In the genomic region with DNA sequence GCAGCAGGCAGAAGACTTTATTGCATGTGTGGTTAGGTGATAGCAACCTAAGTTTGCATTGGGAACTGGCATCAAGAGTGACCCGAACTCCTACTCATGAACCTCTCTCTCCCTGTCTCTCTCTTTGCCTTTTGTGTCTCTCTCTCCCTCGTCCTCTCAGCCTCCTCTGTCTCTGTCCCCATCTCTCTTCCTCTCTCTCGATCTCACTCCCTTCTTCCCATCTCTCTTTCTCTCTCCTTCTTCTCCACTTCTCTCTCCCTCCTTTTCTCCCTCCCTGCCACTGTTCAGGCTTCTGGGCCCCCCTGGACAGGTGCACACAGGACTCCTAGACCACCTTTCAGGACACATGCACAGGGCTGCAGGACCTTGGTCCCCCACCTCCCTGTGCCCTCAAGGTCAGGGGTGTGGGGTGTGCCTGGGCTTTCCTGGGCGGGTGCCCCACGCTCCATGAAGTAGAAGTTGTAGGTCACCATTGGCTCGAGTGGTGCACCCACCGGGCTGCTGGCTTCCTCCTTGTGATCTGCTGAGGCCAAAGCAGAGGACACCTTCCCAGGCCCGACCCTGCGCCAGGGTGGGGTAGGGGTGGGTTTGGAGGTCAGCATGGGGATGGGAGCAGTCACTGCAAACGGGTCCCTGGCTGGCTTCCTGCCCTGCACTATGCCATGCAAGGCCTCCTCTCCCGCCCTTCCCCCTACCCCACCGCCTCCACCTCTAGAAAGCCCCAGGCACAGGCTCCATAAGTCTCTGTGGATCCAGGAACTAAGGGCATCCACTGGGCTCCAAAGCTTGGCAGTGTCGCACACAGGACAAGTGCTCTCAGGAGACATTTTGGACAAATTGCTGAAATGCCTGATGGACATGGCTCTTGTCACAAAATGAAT, we compare ENCODE assay signal across 1 cellular context.
A peak's percentile ranks its signal among the peaks of the same experiment; 100 is the strongest.
TF ChIP-seq lines count a peak whose summit lies in the region.

No MANE protein-coding gene starts in this region.

TF ChIP-seq in K562, 482 proteins besides CTCF, POLR2A, EP300 and RAD21 (continues in another document):
- no peak for TF ChIP-seq CREBBP (IDR thresholded peaks at IDR 0.05; ENCODE audit: low read depth, low read length)
- peak; percentile 55; the same call in 1 of the 2 replicates for TF ChIP-seq ELF4 (CRISPR knock-in tag; IDR thresholded peaks at IDR 0.05)
- TF ChIP-seq, protein P1, sequence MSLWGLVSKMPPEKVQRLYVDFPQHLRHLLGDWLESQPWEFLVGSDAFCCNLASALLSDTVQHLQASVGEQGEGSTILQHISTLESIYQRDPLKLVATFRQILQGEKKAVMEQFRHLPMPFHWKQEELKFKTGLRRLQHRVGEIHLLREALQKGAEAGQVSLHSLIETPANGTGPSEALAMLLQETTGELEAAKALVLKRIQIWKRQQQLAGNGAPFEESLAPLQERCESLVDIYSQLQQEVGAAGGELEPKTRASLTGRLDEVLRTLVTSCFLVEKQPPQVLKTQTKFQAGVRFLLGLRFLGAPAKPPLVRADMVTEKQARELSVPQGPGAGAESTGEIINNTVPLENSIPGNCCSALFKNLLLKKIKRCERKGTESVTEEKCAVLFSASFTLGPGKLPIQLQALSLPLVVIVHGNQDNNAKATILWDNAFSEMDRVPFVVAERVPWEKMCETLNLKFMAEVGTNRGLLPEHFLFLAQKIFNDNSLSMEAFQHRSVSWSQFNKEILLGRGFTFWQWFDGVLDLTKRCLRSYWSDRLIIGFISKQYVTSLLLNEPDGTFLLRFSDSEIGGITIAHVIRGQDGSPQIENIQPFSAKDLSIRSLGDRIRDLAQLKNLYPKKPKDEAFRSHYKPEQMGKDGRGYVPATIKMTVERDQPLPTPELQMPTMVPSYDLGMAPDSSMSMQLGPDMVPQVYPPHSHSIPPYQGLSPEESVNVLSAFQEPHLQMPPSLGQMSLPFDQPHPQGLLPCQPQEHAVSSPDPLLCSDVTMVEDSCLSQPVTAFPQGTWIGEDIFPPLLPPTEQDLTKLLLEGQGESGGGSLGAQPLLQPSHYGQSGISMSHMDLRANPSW (CRISPR knock-in tag; IDR thresholded peaks at IDR 0.05), result no peak
- no peak for TF ChIP-seq CBX3 (IDR thresholded peaks at IDR 0.05; ENCODE audit: borderline replicate concordance in 1 of 2, low read length in 2 of 2)
- TF ChIP-seq JUND (IDR thresholded peaks at IDR 0.05; ENCODE audit: borderline replicate concordance, low read depth, low read length), result no peak
- no peak for TF ChIP-seq JUND (tag; IDR thresholded peaks at IDR 0.05; ENCODE audit: borderline replicate concordance, low read depth, low read length)
- TF ChIP-seq MCM3 (IDR thresholded peaks at IDR 0.05), result 0 out of 2 replicates have a peak, but pooled peaks have one; percentile 75
- no peak for TF ChIP-seq CREB1 (IDR thresholded peaks at IDR 0.05)
- TF ChIP-seq CREB1 (CRISPR knock-in tag; IDR thresholded peaks at IDR 0.05), result no peak
- TF ChIP-seq SIN3B (IDR thresholded peaks at IDR 0.05; ENCODE audit: low read depth), result no peak
- TF ChIP-seq, protein P2, sequence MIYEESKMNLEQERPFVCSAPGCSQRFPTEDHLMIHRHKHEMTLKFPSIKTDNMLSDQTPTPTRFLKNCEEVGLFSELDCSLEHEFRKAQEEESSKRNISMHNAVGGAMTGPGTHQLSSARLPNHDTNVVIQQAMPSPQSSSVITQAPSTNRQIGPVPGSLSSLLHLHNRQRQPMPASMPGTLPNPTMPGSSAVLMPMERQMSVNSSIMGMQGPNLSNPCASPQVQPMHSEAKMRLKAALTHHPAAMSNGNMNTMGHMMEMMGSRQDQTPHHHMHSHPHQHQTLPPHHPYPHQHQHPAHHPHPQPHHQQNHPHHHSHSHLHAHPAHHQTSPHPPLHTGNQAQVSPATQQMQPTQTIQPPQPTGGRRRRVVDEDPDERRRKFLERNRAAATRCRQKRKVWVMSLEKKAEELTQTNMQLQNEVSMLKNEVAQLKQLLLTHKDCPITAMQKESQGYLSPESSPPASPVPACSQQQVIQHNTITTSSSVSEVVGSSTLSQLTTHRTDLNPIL (CRISPR knock-in tag; IDR thresholded peaks at IDR 0.05), result no peak
- no peak for TF ChIP-seq SAP30 (IDR thresholded peaks at IDR 0.05; ENCODE audit: borderline replicate concordance, insufficient read depth, low read depth, low read length, poor library complexity, severe bottlenecking)
- no peak for TF ChIP-seq ZNF76 (CRISPR knock-in tag; IDR thresholded peaks at IDR 0.05; ENCODE audit: borderline replicate concordance)
- no peak for TF ChIP-seq RAD51 (IDR thresholded peaks at IDR 0.05; ENCODE audit: borderline replicate concordance, low read depth)
- no peak for TF ChIP-seq KDM5B (IDR thresholded peaks at IDR 0.05; ENCODE audit: insufficient replicate concordance, low read depth, low read length)
- TF ChIP-seq, protein P3, sequence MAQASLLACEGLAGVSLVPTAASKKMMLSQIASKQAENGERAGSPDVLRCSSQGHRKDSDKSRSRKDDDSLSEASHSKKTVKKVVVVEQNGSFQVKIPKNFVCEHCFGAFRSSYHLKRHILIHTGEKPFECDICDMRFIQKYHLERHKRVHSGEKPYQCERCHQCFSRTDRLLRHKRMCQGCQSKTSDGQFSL (CRISPR knock-in tag; IDR thresholded peaks at IDR 0.05), result no peak
- TF ChIP-seq, protein P3 (tag; IDR thresholded peaks at IDR 0.05), result no peak
- peak in 1 of 2 experiments; percentile 42; a peak in 1 of 4 replicates for TF ChIP-seq MCM7 (IDR thresholded peaks at IDR 0.05)
- TF ChIP-seq OTX1 (CRISPR knock-in tag; IDR thresholded peaks at IDR 0.05), result 0 out of 2 replicates have a peak, but pooled peaks have one; percentile 23
- no peak for TF ChIP-seq HNRNPH1 (optimal IDR thresholded peaks at IDR 0.05; ENCODE audit: low read depth, low read length)
- TF ChIP-seq, protein P4, sequence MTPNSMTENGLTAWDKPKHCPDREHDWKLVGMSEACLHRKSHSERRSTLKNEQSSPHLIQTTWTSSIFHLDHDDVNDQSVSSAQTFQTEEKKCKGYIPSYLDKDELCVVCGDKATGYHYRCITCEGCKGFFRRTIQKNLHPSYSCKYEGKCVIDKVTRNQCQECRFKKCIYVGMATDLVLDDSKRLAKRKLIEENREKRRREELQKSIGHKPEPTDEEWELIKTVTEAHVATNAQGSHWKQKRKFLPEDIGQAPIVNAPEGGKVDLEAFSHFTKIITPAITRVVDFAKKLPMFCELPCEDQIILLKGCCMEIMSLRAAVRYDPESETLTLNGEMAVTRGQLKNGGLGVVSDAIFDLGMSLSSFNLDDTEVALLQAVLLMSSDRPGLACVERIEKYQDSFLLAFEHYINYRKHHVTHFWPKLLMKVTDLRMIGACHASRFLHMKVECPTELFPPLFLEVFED (CRISPR knock-in tag; conservative IDR thresholded peaks at IDR 0.05), result 0 out of 2 replicates have a peak, but pooled peaks have one; percentile 11
- TF ChIP-seq PTBP1 (IDR thresholded peaks at IDR 0.05; ENCODE audit: low read depth, low read length), result no peak
- no peak for TF ChIP-seq FOXO4 (CRISPR knock-in tag; IDR thresholded peaks at IDR 0.05)
- TF ChIP-seq ZBTB26 (CRISPR knock-in tag; IDR thresholded peaks at IDR 0.05), result peak; percentile 75; the same call in 1 of the 2 replicates
- TF ChIP-seq, protein P5, sequence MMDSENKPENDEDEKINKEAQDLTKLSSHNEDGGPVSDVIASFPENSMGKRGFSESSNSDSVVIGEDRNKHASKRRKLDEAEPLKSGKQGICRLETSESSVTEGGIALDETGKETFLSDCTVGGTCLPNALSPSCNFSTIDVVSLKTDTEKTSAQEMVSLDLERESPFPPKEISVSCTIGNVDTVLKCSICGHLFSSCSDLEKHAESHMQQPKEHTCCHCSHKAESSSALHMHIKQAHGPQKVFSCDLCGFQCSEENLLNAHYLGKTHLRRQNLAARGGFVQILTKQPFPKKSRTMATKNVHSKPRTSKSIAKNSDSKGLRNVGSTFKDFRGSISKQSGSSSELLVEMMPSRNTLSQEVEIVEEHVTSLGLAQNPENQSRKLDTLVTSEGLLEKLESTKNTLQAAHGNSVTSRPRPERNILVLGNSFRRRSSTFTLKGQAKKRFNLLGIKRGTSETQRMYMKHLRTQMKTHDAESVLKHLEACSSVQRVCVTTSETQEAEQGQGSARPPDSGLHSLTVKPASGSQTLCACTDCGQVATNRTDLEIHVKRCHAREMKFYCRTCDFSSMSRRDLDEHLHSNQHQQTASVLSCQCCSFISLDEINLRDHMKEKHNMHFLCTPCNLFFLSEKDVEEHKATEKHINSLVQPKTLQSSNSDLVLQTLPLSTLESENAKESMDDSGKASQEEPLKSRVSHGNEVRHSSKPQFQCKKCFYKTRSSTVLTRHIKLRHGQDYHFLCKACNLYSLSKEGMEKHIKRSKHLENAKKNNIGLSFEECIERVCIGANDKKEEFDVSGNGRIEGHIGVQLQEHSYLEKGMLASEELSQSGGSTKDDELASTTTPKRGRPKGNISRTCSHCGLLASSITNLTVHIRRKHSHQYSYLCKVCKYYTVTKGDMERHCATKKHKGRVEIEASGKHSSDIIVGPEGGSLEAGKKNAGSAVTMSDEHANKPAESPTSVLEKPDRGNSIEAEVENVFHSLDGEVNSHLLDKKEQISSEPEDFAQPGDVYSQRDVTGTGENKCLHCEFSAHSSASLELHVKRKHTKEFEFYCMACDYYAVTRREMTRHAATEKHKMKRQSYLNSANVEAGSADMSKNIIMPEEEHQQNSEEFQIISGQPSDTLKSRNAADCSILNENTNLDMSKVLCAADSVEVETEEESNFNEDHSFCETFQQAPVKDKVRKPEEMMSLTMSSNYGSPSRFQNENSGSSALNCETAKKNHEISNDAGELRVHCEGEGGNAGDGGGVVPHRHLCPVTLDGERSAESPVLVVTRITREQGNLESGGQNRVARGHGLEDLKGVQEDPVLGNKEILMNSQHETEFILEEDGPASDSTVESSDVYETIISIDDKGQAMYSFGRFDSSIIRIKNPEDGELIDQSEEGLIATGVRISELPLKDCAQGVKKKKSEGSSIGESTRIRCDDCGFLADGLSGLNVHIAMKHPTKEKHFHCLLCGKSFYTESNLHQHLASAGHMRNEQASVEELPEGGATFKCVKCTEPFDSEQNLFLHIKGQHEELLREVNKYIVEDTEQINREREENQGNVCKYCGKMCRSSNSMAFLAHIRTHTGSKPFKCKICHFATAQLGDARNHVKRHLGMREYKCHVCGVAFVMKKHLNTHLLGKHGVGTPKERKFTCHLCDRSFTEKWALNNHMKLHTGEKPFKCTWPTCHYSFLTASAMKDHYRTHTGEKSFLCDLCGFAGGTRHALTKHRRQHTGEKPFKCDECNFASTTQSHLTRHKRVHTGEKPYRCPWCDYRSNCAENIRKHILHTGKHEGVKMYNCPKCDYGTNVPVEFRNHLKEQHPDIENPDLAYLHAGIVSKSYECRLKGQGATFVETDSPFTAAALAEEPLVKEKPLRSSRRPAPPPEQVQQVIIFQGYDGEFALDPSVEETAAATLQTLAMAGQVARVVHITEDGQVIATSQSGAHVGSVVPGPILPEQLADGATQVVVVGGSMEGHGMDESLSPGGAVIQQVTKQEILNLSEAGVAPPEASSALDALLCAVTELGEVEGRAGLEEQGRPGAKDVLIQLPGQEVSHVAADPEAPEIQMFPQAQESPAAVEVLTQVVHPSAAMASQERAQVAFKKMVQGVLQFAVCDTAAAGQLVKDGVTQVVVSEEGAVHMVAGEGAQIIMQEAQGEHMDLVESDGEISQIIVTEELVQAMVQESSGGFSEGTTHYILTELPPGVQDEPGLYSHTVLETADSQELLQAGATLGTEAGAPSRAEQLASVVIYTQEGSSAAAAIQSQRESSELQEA (IDR thresholded peaks at IDR 0.05; ENCODE audit: low read depth), result no peak
- TF ChIP-seq, protein P6, sequence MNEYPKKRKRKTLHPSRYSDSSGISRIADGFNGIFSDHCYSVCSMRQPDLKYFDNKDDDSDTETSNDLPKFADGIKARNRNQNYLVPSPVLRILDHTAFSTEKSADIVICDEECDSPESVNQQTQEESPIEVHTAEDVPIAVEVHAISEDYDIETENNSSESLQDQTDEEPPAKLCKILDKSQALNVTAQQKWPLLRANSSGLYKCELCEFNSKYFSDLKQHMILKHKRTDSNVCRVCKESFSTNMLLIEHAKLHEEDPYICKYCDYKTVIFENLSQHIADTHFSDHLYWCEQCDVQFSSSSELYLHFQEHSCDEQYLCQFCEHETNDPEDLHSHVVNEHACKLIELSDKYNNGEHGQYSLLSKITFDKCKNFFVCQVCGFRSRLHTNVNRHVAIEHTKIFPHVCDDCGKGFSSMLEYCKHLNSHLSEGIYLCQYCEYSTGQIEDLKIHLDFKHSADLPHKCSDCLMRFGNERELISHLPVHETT (CRISPR knock-in tag; conservative IDR thresholded peaks at IDR 0.05 in 1 of 2, IDR thresholded peaks at IDR 0.05 in 1 of 2), result no peak
- no peak for TF ChIP-seq GTF2F1 (IDR thresholded peaks at IDR 0.05; ENCODE audit: low read depth, low read length)
- TF ChIP-seq ESRRA (IDR thresholded peaks at IDR 0.05; ENCODE audit: borderline replicate concordance, low read depth), result no peak
- TF ChIP-seq MXI1 (IDR thresholded peaks at IDR 0.05; ENCODE audit: low read depth, low read length), result no peak
- TF ChIP-seq POLR2B (IDR thresholded peaks at IDR 0.05; ENCODE audit: low read depth, partially characterized antibody), result no peak
- no peak for TF ChIP-seq EHMT2 (IDR thresholded peaks at IDR 0.05)
- TF ChIP-seq POLR2H (tag; IDR thresholded peaks at IDR 0.05; ENCODE audit: low read depth), result no peak
- TF ChIP-seq DLX4 (CRISPR knock-in tag; IDR thresholded peaks at IDR 0.05), result no peak
- TF ChIP-seq SMAD4 (CRISPR knock-in tag; conservative IDR thresholded peaks at IDR 0.05), result no peak
- no peak for TF ChIP-seq ZNF347 (CRISPR knock-in tag; IDR thresholded peaks at IDR 0.05; ENCODE audit: low read depth)
